Comparison of ENCODE assay signal across 1 cellular context in genomic region chr14:77302926-77303325, GRCh38.
A peak's percentile ranks its signal among the peaks of the same experiment; 100 is the strongest.
TF ChIP-seq lines count a peak whose summit lies in the region.

No MANE protein-coding gene starts in this region.

TF ChIP-seq in HCT116, 20 proteins besides CTCF, POLR2A, EP300 and RAD21 (continued from another document):
- TF ChIP-seq, protein P1, sequence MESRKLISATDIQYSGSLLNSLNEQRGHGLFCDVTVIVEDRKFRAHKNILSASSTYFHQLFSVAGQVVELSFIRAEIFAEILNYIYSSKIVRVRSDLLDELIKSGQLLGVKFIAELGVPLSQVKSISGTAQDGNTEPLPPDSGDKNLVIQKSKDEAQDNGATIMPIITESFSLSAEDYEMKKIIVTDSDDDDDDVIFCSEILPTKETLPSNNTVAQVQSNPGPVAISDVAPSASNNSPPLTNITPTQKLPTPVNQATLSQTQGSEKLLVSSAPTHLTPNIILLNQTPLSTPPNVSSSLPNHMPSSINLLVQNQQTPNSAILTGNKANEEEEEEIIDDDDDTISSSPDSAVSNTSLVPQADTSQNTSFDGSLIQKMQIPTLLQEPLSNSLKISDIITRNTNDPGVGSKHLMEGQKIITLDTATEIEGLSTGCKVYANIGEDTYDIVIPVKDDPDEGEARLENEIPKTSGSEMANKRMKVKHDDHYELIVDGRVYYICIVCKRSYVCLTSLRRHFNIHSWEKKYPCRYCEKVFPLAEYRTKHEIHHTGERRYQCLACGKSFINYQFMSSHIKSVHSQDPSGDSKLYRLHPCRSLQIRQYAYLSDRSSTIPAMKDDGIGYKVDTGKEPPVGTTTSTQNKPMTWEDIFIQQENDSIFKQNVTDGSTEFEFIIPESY (IDR thresholded peaks at IDR 0.05; ENCODE audit: extremely low read depth, insufficient replicate concordance, low read length), result no peak
- TF ChIP-seq CEBPB (IDR thresholded peaks at IDR 0.05; ENCODE audit: low read depth) (no peak), ELF1 (IDR thresholded peaks at IDR 0.05; ENCODE audit: borderline replicate concordance, low read depth) (no peak), EGR1 (IDR thresholded peaks at IDR 0.05; ENCODE audit: low read depth) (no peak), SP1 (IDR thresholded peaks at IDR 0.05; ENCODE audit: low read depth) (peak; percentile 44), EZH2phosphoT487 (IDR thresholded peaks at IDR 0.05; ENCODE audit: borderline replicate concordance) (no peak), FOSL1 (IDR thresholded peaks at IDR 0.05; ENCODE audit: low read depth) (peak; percentile 82), ATF3 (IDR thresholded peaks at IDR 0.05) (no peak), YY1 (IDR thresholded peaks at IDR 0.05; ENCODE audit: extremely low read depth, insufficient replicate concordance, low read depth, low read length) (no peak)
- TF ChIP-seq, protein P2, sequence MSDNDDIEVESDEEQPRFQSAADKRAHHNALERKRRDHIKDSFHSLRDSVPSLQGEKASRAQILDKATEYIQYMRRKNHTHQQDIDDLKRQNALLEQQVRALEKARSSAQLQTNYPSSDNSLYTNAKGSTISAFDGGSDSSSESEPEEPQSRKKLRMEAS (IDR thresholded peaks at IDR 0.05), result no peak
TF ChIP-seq in HCT116: peak in this region for 5.
